34 cellular contexts compared by ENCODE assay signal in genomic region chr10:87729940-87730339, GRCh38.
"Had no signal": no experiment of that assay in that cellular context is flagged by ENCODE, and none has a peak within 500 bp of the region (broad histone marks: within the 10 kb centered on the region; RNA-seq: fewer than 3 reads in every experiment).

No MANE protein-coding gene starts in this region.

- H3K27ac ChIP-seq: KMS-11 had no signal

- H3K36me3 ChIP-seq: MG63 had no signal

- DNase-seq: Karpas-422, Kasumi-1, MG63, MM.1S, MV-4-11, NCI-H1048, NCI-H1092, NCI-H1092 treated with DMSO at 0.1 percent for 48 hours, NCI-H1105, NCI-H1105 treated with DMSO at 0.1 percent for 48 hours, NCI-H1417, NCI-H1417 treated with DMSO at 0.1 percent for 48 hours, NCI-H1436, NCI-H1436 treated with DMSO at 0.1 percent for 48 hours, NCI-H146, NCI-H1694, NCI-H1694 treated with DMSO at 0.1 percent for 48 hours, NCI-H187, NCI-H187 treated with DMSO at 0.1 percent for 48 hours, NCI-H1930, NCI-H2029, NCI-H2029 treated with DMSO at 0.1 percent for 48 hours, NCI-H2081, NCI-H2081 treated with DMSO at 0.1 percent for 48 hours, NCI-H2107, NCI-H2171, NCI-H2171 treated with DMSO at 0.1 percent for 48 hours, NCI-H2227 treated with DMSO at 0.1 percent for 48 hours, NCI-H226, NCI-H345, NCI-H446, NCI-H446 treated with DMSO at 0.1 percent for 48 hours, NCI-H510A had no signal

- H3K9me3 ChIP-seq: MG63 had no signal

- H3K27me3 ChIP-seq: MG63 had no signal

- H3K4me3 ChIP-seq: MG63 had no signal

- H3K4me2 ChIP-seq: KMS-11 had no signal

- H3K9ac ChIP-seq: KMS-11 had no signal
